18 cellular contexts compared by ENCODE assay signal in genomic region chr5:74296685-74297084, GRCh38.
DNase-seq lines count a peak whose midpoint lies in the region; ATAC-seq and TF ChIP-seq lines count a peak whose summit lies in the region.
"Had no signal": no experiment of that assay in that cellular context is flagged by ENCODE, and none has a peak within 500 bp of the region (broad histone marks: within the 10 kb centered on the region; RNA-seq: fewer than 3 reads in every experiment).

No MANE protein-coding gene starts in this region.

- H3K27ac ChIP-seq in angular gyrus (ENCODE audit: low read depth, low read length) = peak overlapping the region; percentile 57
- H3K27ac ChIP-seq in GM23338 (ENCODE audit: low read depth) = no peak overlapping the region
- H3K27ac ChIP-seq: esophagus muscularis mucosa, HL-60, SK-N-MC, WERI-Rb-1 had no signal

- no peaks in the 10 kb centered on the region for H3K4me1 ChIP-seq in GM23338 (ENCODE audit: insufficient read depth)

- H3K36me3 ChIP-seq in GM23338 (ENCODE audit: insufficient read depth) = no peaks in the 10 kb centered on the region
- H3K36me3 ChIP-seq: esophagus muscularis mucosa, WERI-Rb-1 had no signal

- peaks cover 6% of the 10 kb centered on the region; the same call in 1 of the 2 replicates for H3K9me2 ChIP-seq in GM23338 (ENCODE audit: insufficient read depth)

- H3K36me3 Mint-ChIP-seq in GM23338 (ENCODE audit: low read depth) = no peaks in the 10 kb centered on the region
- H3K36me3 Mint-ChIP-seq: mesothelial cell of epicardium had no signal

- no peaks in the 10 kb centered on the region for H3K79me2 ChIP-seq in GM23338 (replicated peaks; ENCODE audit: insufficient read depth)

- TF ChIP-seq CTCF in fibroblast of the aortic adventitia (IDR thresholded peaks at IDR 0.05; ENCODE audit: insufficient read depth, low read length) (no peak), GM23338 (conservative IDR thresholded peaks at IDR 0.05; ENCODE audit: low read depth in 2 of 2) (no peak)

- peaks cover 4% of the 10 kb centered on the region for H3K27me3 Mint-ChIP-seq in GM23338 (ENCODE audit: insufficient read depth, low read depth, poor library complexity)

- no peaks in the 10 kb centered on the region for H3K4me1 Mint-ChIP-seq in GM23338
- H3K4me1 Mint-ChIP-seq: H9 had no signal

- ATAC-seq in GM23338 = no peak

- H3K9me3 Mint-ChIP-seq in GM23338 = no peaks in the 10 kb centered on the region
- H3K9me3 Mint-ChIP-seq: H9, mesothelial cell of epicardium had no signal

- H2AFZ ChIP-seq in GM23338 = no peak overlapping the region

- H3K4me3 ChIP-seq in fibroblast of the aortic adventitia (ENCODE audit: low read depth, low read length) = no peak overlapping the region
- no peak overlapping the region for H3K4me3 ChIP-seq in skeletal muscle cell (ENCODE audit: low read depth, low read length)
- no peak overlapping the region for H3K4me3 ChIP-seq in GM23338
- H3K4me3 ChIP-seq: esophagus muscularis mucosa, SK-N-MC had no signal

- no peaks in the 10 kb centered on the region for H3K27me3 ChIP-seq in GM23338 (ENCODE audit: insufficient read depth)
- H3K27me3 ChIP-seq: esophagus muscularis mucosa had no signal

- no peaks in the 10 kb centered on the region for H3F3A ChIP-seq in GM23338 (replicated peaks; ENCODE audit: low read depth)

- no peak overlapping the region for H3K27ac Mint-ChIP-seq in GM23338
- H3K27ac Mint-ChIP-seq: H9, mesothelial cell of epicardium had no signal

- H4K20me1 ChIP-seq in GM23338 (replicated peaks; ENCODE audit: insufficient read depth) = no peaks in the 10 kb centered on the region

- H3K4me2 ChIP-seq in GM23338 = no peak overlapping the region

- DNase-seq in NCI-H2171 treated with DMSO at 0.1 percent for 48 hours (lab: John Stamatoyannopoulos, UW) = peak; percentile 38
- no peak for DNase-seq in NCI-H2171 (lab: John Stamatoyannopoulos, UW)
- DNase-seq in fibroblast of the aortic adventitia (ENCODE audit: low read depth) = peak; percentile 36
- peak; percentile 74 for DNase-seq in skeletal muscle cell (ENCODE audit: low read depth)
- DNase-seq in activated CD4-positive, alpha-beta T cell treated with anti-CD3 and anti-CD28 coated beads for 1 hour = no peak
- no peak for DNase-seq in NCI-H2107 (lab: John Stamatoyannopoulos, UW)
- DNase-seq in GM23338 (ENCODE audit: low spot score) = no peak
- DNase-seq: activated CD8-positive, alpha-beta memory T cell treated with anti-CD3 and anti-CD28 coated beads, Interleukin-2, amount 50 U/mL, for 48 hours; activated naive CD4-positive, alpha-beta T cell treated with anti-CD3 and anti-CD28 coated beads, Interleukin-2, amount 50 U/mL, for 16 hours; cerebellar nuclear complex; H9; stimulated activated CD4-positive, alpha-beta T cell treated with anti-CD3 and anti-CD28 coated beads, Interleukin-12 subunit alpha, Interleukin-12 subunit beta, amount 100 ng/mL, for 4 hours; WERI-Rb-1 had no signal

- no peak overlapping the region for H3K4me3 Mint-ChIP-seq in GM23338
- H3K4me3 Mint-ChIP-seq: H9, mesothelial cell of epicardium had no signal

TF ChIP-seq in GM23338, 12 proteins besides CTCF, POLR2A, EP300 and RAD21 (continues in another document):
- TF ChIP-seq, protein P1, sequence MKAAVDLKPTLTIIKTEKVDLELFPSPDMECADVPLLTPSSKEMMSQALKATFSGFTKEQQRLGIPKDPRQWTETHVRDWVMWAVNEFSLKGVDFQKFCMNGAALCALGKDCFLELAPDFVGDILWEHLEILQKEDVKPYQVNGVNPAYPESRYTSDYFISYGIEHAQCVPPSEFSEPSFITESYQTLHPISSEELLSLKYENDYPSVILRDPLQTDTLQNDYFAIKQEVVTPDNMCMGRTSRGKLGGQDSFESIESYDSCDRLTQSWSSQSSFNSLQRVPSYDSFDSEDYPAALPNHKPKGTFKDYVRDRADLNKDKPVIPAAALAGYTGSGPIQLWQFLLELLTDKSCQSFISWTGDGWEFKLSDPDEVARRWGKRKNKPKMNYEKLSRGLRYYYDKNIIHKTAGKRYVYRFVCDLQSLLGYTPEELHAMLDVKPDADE (IDR thresholded peaks at IDR 0.05) = no peak
- TF ChIP-seq REST (IDR thresholded peaks at IDR 0.05; ENCODE audit: unreplicated experiment) (no peak), EZH2 (IDR thresholded peaks at IDR 0.05; ENCODE audit: low read depth, unreplicated experiment) (no peak), ZNF462 (CRISPR knock-in tag; IDR thresholded peaks at IDR 0.05) (no peak), EZH2phosphoT487 (IDR thresholded peaks at IDR 0.05; ENCODE audit: unreplicated experiment) (no peak), POLR2AphosphoS5 (IDR thresholded peaks at IDR 0.05; ENCODE audit: low read depth) (no peak)

Comparison
In these comparisons a context has a peak if more than half of its experiments do, and no peak if none do; other contexts are left out.
1. DNase-seq: peak in NCI-H2171 treated with DMSO at 0.1 percent for 48 hours (single experiment), fibroblast of the aortic adventitia (single experiment) and skeletal muscle cell (single experiment); none in NCI-H2171 (single experiment), activated CD4-positive, alpha-beta T cell treated with anti-CD3 and anti-CD28 coated beads for 1 hour (single experiment), NCI-H2107 (single experiment) and GM23338 (single experiment).